1 cellular context compared by ENCODE assay signal in genomic region chr17:38752930-38753506, GRCh38.
TF ChIP-seq lines count a peak whose summit lies in the region.

No MANE protein-coding gene starts in this region.

TF ChIP-seq in SK-N-SH treated with all-trans-retinoic acid at 6 μM for 48 hours, 23 proteins besides CTCF, POLR2A, EP300 and RAD21 (continued from another document):
- no peak for TF ChIP-seq PATZ1 (CRISPR knock-in tag; IDR thresholded peaks at IDR 0.05; ENCODE audit: borderline replicate concordance)
- TF ChIP-seq CSDC2 (CRISPR knock-in tag; IDR thresholded peaks at IDR 0.05) = no peak
- TF ChIP-seq ZFP30 (CRISPR knock-in tag; IDR thresholded peaks at IDR 0.05) = no peak
- no peak for TF ChIP-seq ZC3H10 (CRISPR knock-in tag; IDR thresholded peaks at IDR 0.05)
- no peak for TF ChIP-seq ISL1 (CRISPR knock-in tag; IDR thresholded peaks at IDR 0.05)
- TF ChIP-seq PPARA (CRISPR knock-in tag; IDR thresholded peaks at IDR 0.05; ENCODE audit: borderline replicate concordance) = no peak
- TF ChIP-seq TOX (CRISPR knock-in tag; IDR thresholded peaks at IDR 0.05; ENCODE audit: borderline replicate concordance) = no peak
- no peak for TF ChIP-seq ZNF70 (CRISPR knock-in tag; IDR thresholded peaks at IDR 0.05)
- no peak for TF ChIP-seq SNAI2 (CRISPR knock-in tag; IDR thresholded peaks at IDR 0.05)
- TF ChIP-seq ARNTL (CRISPR knock-in tag; IDR thresholded peaks at IDR 0.05; ENCODE audit: borderline replicate concordance, low read depth) = no peak
